In genomic region chr13:32031025-32031814, GRCh38 we compare ENCODE assay signal across 8 cellular contexts. TPM values are rescaled to one million over a fixed set of nuclear protein-coding genes. Genes with fewer than 3 reads are reported as not detected.
A peak's percentile ranks its signal among the peaks of the same experiment; 100 is the strongest.
DNase-seq lines count a peak whose midpoint lies in the region; ATAC-seq and TF ChIP-seq lines count a peak whose summit lies in the region.

Gene FRY, plus strand, starts transcription at chr13:32031774. Its CDS starts 22 bp downstream, at chr13:32031796.

- no peak within 1 kb of the TSS for H3K27ac ChIP-seq in A673 (ENCODE audit: low read depth, low read length, poor library complexity, severe bottlenecking)
- peak within 1 kb of the TSS; percentile 3 for H3K27ac ChIP-seq in duodenal mucosa (ENCODE audit: low read depth, low read length)

- intact Hi-C loops in A673 (cut with micrococcal nuclease; ENCODE audit: unreplicated experiment) (no loop called here), lower leg skin (cut with DNase I; ENCODE audit: low total_unique reads) (loop anchor here (10.0 kb wide), 1 partner anchor 274 kb away; no protein-coding TSS in a partner anchor)

- TF ChIP-seq CTCF in A673 (conservative IDR thresholded peaks at IDR 0.05; ENCODE audit: low read depth, low read length) (0 out of 2 replicates have a peak, but pooled peaks have one; percentile 16), lower leg skin (IDR thresholded peaks at IDR 0.05) (no peak)

- H3K4me1 ChIP-seq in A673 (ENCODE audit: insufficient read depth, low read length, poor library complexity, severe bottlenecking): no peaks in the 10 kb centered on the region
- peaks cover 4 to 6% of the 10 kb centered on the region in 2 donors for H3K4me1 ChIP-seq in duodenal mucosa (ENCODE audit: control insufficient read depth in 1 of 2, insufficient read depth in 2 of 2, low read length in 2 of 2)

- POLR2A ChIA-PET in A673 (lab: Charles Lee; ENCODE audit: low non-redundant PET): no interaction called here

- H3K27me3 ChIP-seq in A673 (replicated peaks; ENCODE audit: insufficient read depth, low read depth, low read length, poor library complexity): peaks cover 35% of the 10 kb centered on the region
- H3K27me3 ChIP-seq in duodenal mucosa (ENCODE audit: control insufficient read depth in 1 of 2, insufficient read depth in 2 of 2, low read length in 2 of 2): peaks cover 4 to 5% of the 10 kb centered on the region in 2 donors

- H3K36me3 ChIP-seq in A673 (ENCODE audit: insufficient read depth, low read length, poor library complexity, severe bottlenecking): no peaks in the 10 kb centered on the region
- no peaks in the 10 kb centered on the region for H3K36me3 ChIP-seq in duodenal mucosa (ENCODE audit: control insufficient read depth in 1 of 2, insufficient read depth in 2 of 2, low read length in 2 of 2)

- TF ChIP-seq POLR2A in lower leg skin (IDR thresholded peaks at IDR 0.05): no peak

- no peaks in the 10 kb centered on the region for H3K9me3 ChIP-seq in A673 (ENCODE audit: low read depth, low read length, poor library complexity, severe bottlenecking)
- H3K9me3 ChIP-seq in duodenal mucosa (ENCODE audit: control insufficient read depth in 1 of 2, low read length in 2 of 2): no peaks in the 10 kb centered on the region

- no TSS peak for BruUV-seq in A673 (replicated peaks; lab: Mats Ljungman, UMichigan)

- DNase-seq in A673 (ENCODE audit: low spot score): peak; percentile 42
- peak; percentile 36 for DNase-seq in NCI-H345 treated with DMSO at 0.1 percent for 48 hours (lab: John Stamatoyannopoulos, UW; ENCODE audit: unreplicated experiment)
- peak; percentile 2 to 8 for DNase-seq in activated CD4-positive, alpha-beta T cell treated with anti-CD3 and anti-CD28 coated beads, Interleukin-2, amount 50 U/mL, for 4 hours
- DNase-seq in lower leg skin (ENCODE audit: low spot score in 2 of 2): peak; percentile 32 to 89
- DNase-seq in stimulated activated CD4-positive, alpha-beta T cell treated with anti-CD3 and anti-CD28 coated beads, Interleukin-4, amount 100 ng/mL, for 4 hours: peak; percentile 37 to 38

- H3K4me3 ChIP-seq in A673 (ENCODE audit: low read depth, low read length, poor library complexity, severe bottlenecking) (peak within 1 kb of the TSS; percentile 52), duodenal mucosa (ENCODE audit: low read depth in 1 of 2, low read length in 2 of 2) (peak within 1 kb of the TSS; percentile 67 to 72), lower leg skin (ENCODE audit: low read depth, poor library complexity, severe bottlenecking) (peak within 1 kb of the TSS; percentile 55)

- WGBS in lower leg skin, 2 donors: 0 to 2% methylated on average over 36 to 46 of the region's 59 CpGs

- CTCF ChIA-PET in A673 (lab: Charles Lee): no interaction called here

- ATAC-seq in GM18519 (IDR thresholded peaks at IDR 0.05; ENCODE audit: low FRiP score, unreplicated experiment) (peak; percentile 64), HG03045 (IDR thresholded peaks at IDR 0.05; ENCODE audit: unreplicated experiment) (peak; percentile 83)

- peak within 1 kb of the TSS; percentile 34 to 44 for H3K9ac ChIP-seq in duodenal mucosa (ENCODE audit: low read depth in 1 of 2, low read length in 2 of 2)

RNA-seq across cellular contexts. Expression of gene FRY, which starts in this region (rescaled TPM):
- total RNA-seq in A673 (2021): 0.37 and 0.58 TPM in 2 replicates
- total RNA-seq in lower leg skin: 10 to 100 TPM; 24.9 to 39.6 (median 35.9) TPM

Comparison
In these comparisons a context has a peak if more than half of its experiments do, and no peak if none do; other contexts are left out.
1. RNA of gene FRY (total RNA-seq): 24.9 to 39.6 TPM in lower leg skin; 0.37 to 0.58 TPM in A673; every median in the first group is over 10 times any median in the second.
2. Peak in DNase-seq and H3K4me3 ChIP-seq in A673; RNA of the gene not detected or under 1 TPM.
3. DNase-seq: peak in every context shown above with its lines; median percentile 60 in lower leg skin; 42 in A673; 38 in stimulated activated CD4-positive, alpha-beta T cell treated with anti-CD3 and anti-CD28 coated beads, Interleukin-4, amount 100 ng/mL, for 4 hours; 36 in NCI-H345 treated with DMSO at 0.1 percent for 48 hours; 5 in activated CD4-positive, alpha-beta T cell treated with anti-CD3 and anti-CD28 coated beads, Interleukin-2, amount 50 U/mL, for 4 hours.
4. Peak in every context shown above with its lines, with median percentiles within 50 percentile points of each other: H3K4me3 ChIP-seq.